ENCODE assay signal across 1 cellular context in genomic region chr17:2844386-2844785, GRCh38.
TF ChIP-seq lines count a peak whose summit lies in the region.

No MANE protein-coding gene starts in this region.

TF ChIP-seq in GM23338, 12 proteins besides CTCF, POLR2A, EP300 and RAD21:
- no peak for TF ChIP-seq ZNF462 (CRISPR knock-in tag; IDR thresholded peaks at IDR 0.05)
- TF ChIP-seq REST (IDR thresholded peaks at IDR 0.05; ENCODE audit: unreplicated experiment): no peak
- TF ChIP-seq JUNB (IDR thresholded peaks at IDR 0.05; ENCODE audit: unreplicated experiment): no peak
- TF ChIP-seq STAT1 (IDR thresholded peaks at IDR 0.05; ENCODE audit: unreplicated experiment): no peak
- no peak for TF ChIP-seq CREB1 (CRISPR knock-in tag; IDR thresholded peaks at IDR 0.05; ENCODE audit: low read depth)
- no peak for TF ChIP-seq NANOG (IDR thresholded peaks at IDR 0.05; ENCODE audit: borderline replicate concordance)
- no peak for TF ChIP-seq EZH2phosphoT487 (IDR thresholded peaks at IDR 0.05; ENCODE audit: unreplicated experiment)
- TF ChIP-seq ZNF114 (CRISPR knock-in tag; IDR thresholded peaks at IDR 0.05): no peak
